ENCODE assay signal across 9 cellular contexts in the genomic region with DNA sequence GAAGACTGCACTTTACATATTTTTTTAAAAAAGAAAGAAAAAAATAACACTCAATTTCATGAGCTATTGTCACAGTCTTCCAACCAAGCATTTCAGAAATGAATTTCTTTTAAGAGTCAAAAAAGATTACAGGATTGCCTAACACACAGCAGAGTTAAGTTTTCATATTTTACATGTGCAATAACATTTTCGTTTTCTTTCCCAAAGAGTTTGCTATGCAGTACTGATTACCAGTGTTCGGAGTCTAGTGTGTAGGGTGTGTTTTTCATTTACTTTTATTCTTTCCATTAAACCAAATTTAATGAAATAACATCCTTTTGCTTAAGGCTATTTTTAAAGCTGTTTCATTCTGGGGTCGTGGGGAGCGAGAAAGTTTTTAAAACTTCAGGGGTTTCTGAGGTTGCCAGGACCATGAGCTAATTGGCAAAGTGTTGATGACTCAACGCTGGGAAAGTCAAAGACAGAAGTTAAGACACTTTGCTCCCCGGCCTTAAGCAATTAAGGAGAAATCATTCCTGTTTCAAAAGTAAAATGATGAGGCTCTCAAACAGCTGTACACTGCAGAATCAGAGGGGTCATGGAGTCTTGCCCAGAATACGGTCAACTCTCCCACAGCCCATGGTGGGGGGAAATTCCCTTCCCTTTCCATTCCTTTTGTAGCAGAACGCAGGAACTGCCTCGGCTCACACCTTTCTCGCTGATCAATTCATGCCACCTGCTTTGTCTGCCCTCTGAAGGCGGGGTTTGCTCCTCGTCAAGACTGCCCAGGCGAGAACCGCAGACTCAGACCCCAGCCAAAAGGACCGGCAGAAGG. TPM values are rescaled to one million over a fixed set of nuclear protein-coding genes. Genes with fewer than 3 reads are reported as not detected.
DNase-seq lines count a peak whose midpoint lies in the region; ATAC-seq and TF ChIP-seq lines count a peak whose summit lies in the region.
"Had no signal": no experiment of that assay in that cellular context is flagged by ENCODE, and none has a peak within 500 bp of the region (broad histone marks: within the 10 kb centered on the region; RNA-seq: fewer than 3 reads in every experiment).

No MANE protein-coding gene starts in this region.

- H2BK15ac ChIP-seq in mesenchymal stem cell (ENCODE audit: low read depth, poor library complexity, severe bottlenecking), result no peak overlapping the region

- peaks cover 34% of the 10 kb centered on the region for H3K4me1 ChIP-seq in mesenchymal stem cell (ENCODE audit: control insufficient read depth, insufficient read depth, low read depth, low read length)
- H3K4me1 ChIP-seq in upper lobe of left lung, result peaks cover 0 to 9% (median 4%) of the 10 kb centered on the region in 4 donors

- no peaks in the 10 kb centered on the region for H3K9me3 Mint-ChIP-seq in activated CD4-positive, alpha-beta T cell treated with anti-CD3 and anti-CD28 coated beads, Interleukin-2, amount 10 ng/mL, durations not matched to agents 7 days and 5 days

- POLR2A ChIA-PET in activated CD4-positive, alpha-beta T cell treated with anti-CD3 and anti-CD28 coated beads, Interleukin-2, amount 10 ng/mL, durations not matched to agents 7 days and 5 days (lab: Charles Lee), result no interaction called here

- TF ChIP-seq EP300 in upper lobe of left lung (IDR thresholded peaks at IDR 0.05), result no peak

- H3K4me3 ChIP-seq in choroid plexus epithelial cell (ENCODE audit: low read depth, low read length) (no peak overlapping the region), mesenchymal stem cell (ENCODE audit: insufficient read depth in 1 of 2, low read depth in 1 of 2, low read length in 2 of 2) (peak overlapping the region in 1 of 2 experiments; percentile 65), upper lobe of left lung (no peak overlapping the region)

- no peak overlapping the region for H3K4me3 Mint-ChIP-seq in activated CD4-positive, alpha-beta T cell treated with anti-CD3 and anti-CD28 coated beads, Interleukin-2, amount 10 ng/mL, durations not matched to agents 7 days and 5 days

- H3K18ac ChIP-seq in mesenchymal stem cell (ENCODE audit: low read depth in 1 of 2, low read length in 2 of 2), result peak overlapping the region in 1 of 2 experiments; percentile 37

- H2BK5ac ChIP-seq in mesenchymal stem cell (ENCODE audit: low read depth, low read length, poor library complexity, severe bottlenecking), result no peak overlapping the region

- H3K23ac ChIP-seq in mesenchymal stem cell (ENCODE audit: low read length in 2 of 2), result no peak overlapping the region

- H2AFZ ChIP-seq in mesenchymal stem cell (ENCODE audit: low read depth, low read length), result no peak overlapping the region

- ATAC-seq in upper lobe of left lung (ENCODE audit: low FRiP score in 2 of 2), result peak in 1 of 2 donors; percentile 73

- H4K8ac ChIP-seq in mesenchymal stem cell (ENCODE audit: low read length), result no peak overlapping the region

- no peak overlapping the region for H2BK120ac ChIP-seq in mesenchymal stem cell (ENCODE audit: low read depth, low read length)

- H3K79me1 ChIP-seq in mesenchymal stem cell (replicated peaks; ENCODE audit: low read length, poor library complexity, severe bottlenecking), result peaks cover 29% of the 10 kb centered on the region

- TF ChIP-seq POLR2A in upper lobe of left lung (IDR thresholded peaks at IDR 0.05), result no peak

- 21% methylated on average over 13 of the region's 15 CpGs for WGBS in mesenchymal stem cell
- WGBS in upper lobe of left lung, 2 donors, result 27 to 36% methylated on average over 15 of the region's 15 CpGs

- H3K27ac ChIP-seq in mesenchymal stem cell (ENCODE audit: low read length, poor library complexity, severe bottlenecking) (peak overlapping the region; percentile 28), upper lobe of left lung (peak overlapping the region in 3 of 4 donors; percentile 1 to 36 (median 12))
- H3K27ac ChIP-seq: 22Rv1 had no signal

- no peaks in the 10 kb centered on the region for H3K4me1 Mint-ChIP-seq in activated CD4-positive, alpha-beta T cell treated with anti-CD3 and anti-CD28 coated beads, Interleukin-2, amount 10 ng/mL, durations not matched to agents 7 days and 5 days

- H3K36me3 Mint-ChIP-seq in activated CD4-positive, alpha-beta T cell treated with anti-CD3 and anti-CD28 coated beads, Interleukin-2, amount 10 ng/mL, durations not matched to agents 7 days and 5 days (ENCODE audit: low read depth), result no peaks in the 10 kb centered on the region

- peaks cover 0 to 30% of the 10 kb centered on the region in 2 experiments for H3K36me3 ChIP-seq in mesenchymal stem cell (ENCODE audit: control insufficient read depth in 1 of 2, insufficient read depth in 2 of 2, low read depth in 1 of 2, low read length in 2 of 2)
- no peaks in the 10 kb centered on the region for H3K36me3 ChIP-seq in upper lobe of left lung

- H3K9ac ChIP-seq in mesenchymal stem cell (ENCODE audit: low read length), result peak overlapping the region; percentile 72

- H3K27ac Mint-ChIP-seq in activated CD4-positive, alpha-beta T cell treated with anti-CD3 and anti-CD28 coated beads, Interleukin-2, amount 10 ng/mL, durations not matched to agents 7 days and 5 days, result no peak overlapping the region

- CTCF ChIA-PET in activated CD4-positive, alpha-beta T cell treated with anti-CD3 and anti-CD28 coated beads, Interleukin-2, amount 10 ng/mL, durations not matched to agents 7 days and 5 days (lab: Charles Lee), result no interaction called here

- TF ChIP-seq CTCF in choroid plexus epithelial cell (conservative IDR thresholded peaks at IDR 0.05; ENCODE audit: low read depth, low read length) (no peak), upper lobe of left lung (IDR thresholded peaks at IDR 0.05) (no peak)

- peak; percentile 14 for DNase-seq in DMS 273 (lab: John Stamatoyannopoulos, UW; ENCODE audit: unreplicated experiment)
- DNase-seq in DMS 273 treated with DMSO at 0.1 percent for 48 hours (lab: John Stamatoyannopoulos, UW), result no peak
- DNase-seq in choroid plexus epithelial cell (ENCODE audit: low read depth), result peak; percentile 73
- peak; percentile 81 for DNase-seq in mesenchymal stem cell
- DNase-seq in upper lobe of left lung, result no peak
- no peak for DNase-seq in stimulated activated CD4-positive, alpha-beta T cell treated with anti-CD3 and anti-CD28 coated beads, Interleukin-4, amount 100 ng/mL, for 4 hours
- DNase-seq in activated CD4-positive, alpha-beta T cell treated with anti-CD3 and anti-CD28 coated beads, Interleukin-2, amount 10 ng/mL, durations not matched to agents 7 days and 5 days, result no peak
- DNase-seq in activated naive CD4-positive, alpha-beta T cell (lab: John Stamatoyannopoulos, UW), result no peak

- no peak overlapping the region for H2AK5ac ChIP-seq in mesenchymal stem cell (ENCODE audit: low read length, severe bottlenecking)

- no peaks in the 10 kb centered on the region for H3K9me3 ChIP-seq in mesenchymal stem cell (ENCODE audit: control insufficient read depth, low read length)
- no peaks in the 10 kb centered on the region for H3K9me3 ChIP-seq in upper lobe of left lung

- H3K27me3 ChIP-seq in mesenchymal stem cell (ENCODE audit: control insufficient read depth in 1 of 2, insufficient read depth in 1 of 2, low read length in 2 of 2) (no peaks in the 10 kb centered on the region), upper lobe of left lung (no peaks in the 10 kb centered on the region)

- H3K4me2 ChIP-seq in mesenchymal stem cell (ENCODE audit: low read length, poor library complexity, severe bottlenecking), result no peak overlapping the region

- H3K27me3 Mint-ChIP-seq in activated CD4-positive, alpha-beta T cell treated with anti-CD3 and anti-CD28 coated beads, Interleukin-2, amount 10 ng/mL, durations not matched to agents 7 days and 5 days, result peaks cover 7% of the 10 kb centered on the region

- no peak overlapping the region for H3K4ac ChIP-seq in mesenchymal stem cell (ENCODE audit: low read depth in 1 of 2, low read length in 2 of 2)

- peak overlapping the region in 1 of 2 experiments; percentile 21 for H2BK12ac ChIP-seq in mesenchymal stem cell (ENCODE audit: low read length in 2 of 2)

- H3K14ac ChIP-seq in mesenchymal stem cell (ENCODE audit: low read length in 2 of 2), result no peak overlapping the region

- H4K91ac ChIP-seq in mesenchymal stem cell (ENCODE audit: low read length), result no peak overlapping the region

RNA-seq across cellular contexts. Expression of gene MN1, which starts 53.0 kb away (rescaled TPM):
- 8.0 TPM for polyA plus RNA-seq in mesenchymal stem cell (2013, experiment 1 of 2)
- 6.6 TPM for polyA plus RNA-seq in mesenchymal stem cell (2013, experiment 2 of 2)
- 10 to 100 TPM in 1 of 6 donors, 1 to 10 TPM in 5; 1.0 to 17.8 (median 3.5) TPM for total RNA-seq in upper lobe of left lung
- under 1 TPM; 0.10 to 0.12 TPM for total RNA-seq in activated CD4-positive, alpha-beta T cell treated with anti-CD3 and anti-CD28 coated beads, Interleukin-2, amount 10 ng/mL, durations not matched to agents 7 days and 5 days

Comparison
In these comparisons a context has a peak if more than half of its experiments do, and no peak if none do; other contexts are left out.
1. DNase-seq: peak in DMS 273 (single experiment), choroid plexus epithelial cell (single experiment) and mesenchymal stem cell (single experiment); none in DMS 273 treated with DMSO at 0.1 percent for 48 hours (single experiment), upper lobe of left lung (0 of 2), stimulated activated CD4-positive, alpha-beta T cell treated with anti-CD3 and anti-CD28 coated beads, Interleukin-4, amount 100 ng/mL, for 4 hours (0 of 2), activated CD4-positive, alpha-beta T cell treated with anti-CD3 and anti-CD28 coated beads, Interleukin-2, amount 10 ng/mL, durations not matched to agents 7 days and 5 days (single experiment) and activated naive CD4-positive, alpha-beta T cell (0 of 4).